In the genomic region with DNA sequence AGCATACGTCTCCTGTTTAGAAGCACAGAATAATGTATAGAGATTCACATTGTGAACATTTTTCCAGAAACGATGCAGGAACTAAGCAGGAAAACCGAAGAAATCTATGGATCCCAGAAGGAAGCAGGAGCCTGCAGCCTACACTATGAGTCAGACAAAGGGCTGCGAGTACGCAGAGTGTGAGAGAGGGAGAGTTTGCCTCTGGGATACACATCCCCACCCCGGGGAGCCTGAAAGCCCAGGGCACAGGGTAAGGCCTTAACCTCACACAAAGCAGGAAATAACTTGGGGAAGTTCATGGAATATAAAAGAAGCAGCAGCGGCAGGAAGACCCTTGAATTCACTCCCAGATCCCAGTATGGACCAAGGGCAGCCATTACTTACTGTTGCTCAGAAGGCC, we compare ENCODE assay signal across 18 cellular contexts.
DNase-seq lines count a peak whose midpoint lies in the region; ATAC-seq, FAIRE-seq and TF ChIP-seq lines count a peak whose summit lies in the region.
"Had no signal": no experiment of that assay in that cellular context is flagged by ENCODE, and none has a peak within 500 bp of the region (broad histone marks: within the 10 kb centered on the region; RNA-seq: fewer than 3 reads in every experiment).

No MANE protein-coding gene starts in this region.

- no peaks in the 10 kb centered on the region for H3K79me2 ChIP-seq in HepG2 (ENCODE audit: insufficient read depth, low read length)

- no peaks in the 10 kb centered on the region for H3K36me3 Mint-ChIP-seq in endothelial cell (ENCODE audit: low read depth, unreplicated experiment)
- H3K36me3 Mint-ChIP-seq: CD8-positive, alpha-beta memory T cell had no signal

- no peak overlapping the region for H3K4me3 Mint-ChIP-seq in endothelial cell (ENCODE audit: unreplicated experiment)
- H3K4me3 Mint-ChIP-seq: CD8-positive, alpha-beta memory T cell had no signal

- H3K9me3 ChIP-seq in HepG2 (ENCODE audit: low read length) (no peaks in the 10 kb centered on the region), right lobe of liver (no peaks in the 10 kb centered on the region)
- H3K9me3 ChIP-seq: BLaER1, Caco-2 had no signal

- H3K27me3 ChIP-seq in HepG2 (ENCODE audit: control insufficient read depth in 1 of 2, insufficient read depth in 2 of 2, low read length in 2 of 2) (no peaks in the 10 kb centered on the region; a peak in 1 of 5 replicates), right lobe of liver (no peaks in the 10 kb centered on the region)
- H3K27me3 ChIP-seq: BLaER1 had no signal

- peaks cover 6% of the 10 kb centered on the region for H3K4me1 Mint-ChIP-seq in endothelial cell (ENCODE audit: unreplicated experiment)
- H3K4me1 Mint-ChIP-seq: CD8-positive, alpha-beta memory T cell had no signal

- POLR2A ChIA-PET in HepG2 (lab: Yijun Ruan, JAX): no interaction called here

- ATAC-seq in HepG2: no peak
- no peak for ATAC-seq in right lobe of liver
- no peak for ATAC-seq in GM18907 (IDR thresholded peaks at IDR 0.05; ENCODE audit: unreplicated experiment)
- ATAC-seq: HCT116 had no signal

- H3K27me3 Mint-ChIP-seq in endothelial cell (ENCODE audit: unreplicated experiment): peaks cover 3% of the 10 kb centered on the region
- H3K27me3 Mint-ChIP-seq: CD8-positive, alpha-beta memory T cell had no signal

- DNase-seq in HepG2 (ENCODE audit: low spot score) (no peak), right lobe of liver (no peak), OCI-M1 (lab: John Stamatoyannopoulos, UW) (peak; percentile 49), endothelial cell (ENCODE audit: low spot score) (no peak), NCI-H526 (lab: John Stamatoyannopoulos, UW) (no peak), mucosa of gallbladder (ENCODE audit: low spot score) (no peak), AML-193 (lab: John Stamatoyannopoulos, UW) (no peak)
- DNase-seq: Caco-2; CD8-positive, alpha-beta memory T cell; DND-41; GDM1 had no signal

- no TSS peak for BruUV-seq in HepG2 (replicated peaks; lab: Mats Ljungman, UMichigan)

- no peak for TF ChIP-seq CTCF in HepG2 (CRISPR knock-in tag; IDR thresholded peaks at IDR 0.05)
- no peak for TF ChIP-seq CTCF in right lobe of liver (IDR thresholded peaks at IDR 0.05)
- TF ChIP-seq CTCF in endothelial cell (IDR thresholded peaks at IDR 0.05; ENCODE audit: unreplicated experiment): no peak

- TF ChIP-seq RAD21 in HepG2 (CRISPR knock-in tag; IDR thresholded peaks at IDR 0.05): no peak

- no peak overlapping the region for H3K9ac ChIP-seq in HepG2 (ENCODE audit: insufficient read depth, low read depth, low read length)
- H3K9ac ChIP-seq: BLaER1 had no signal

- 5% methylated on average over 7 of the region's 7 CpGs for WGBS in HepG2 (ENCODE audit: low lambda C conversion rate)
- WGBS in right lobe of liver (ENCODE audit: insufficient coverage, low coverage, low lambda C conversion rate, missing lambda C conversion rate): 67% methylated on average over 5 of the region's 7 CpGs

- H3K36me3 ChIP-seq in HepG2 (replicated peaks in 1 of 2; ENCODE audit: control insufficient read depth in 1 of 2, insufficient read depth in 2 of 2, low read length in 2 of 2): no peaks in the 10 kb centered on the region
- no peaks in the 10 kb centered on the region for H3K36me3 ChIP-seq in right lobe of liver
- H3K36me3 ChIP-seq: BLaER1 had no signal

- no peak overlapping the region for H3K4me2 ChIP-seq in HepG2 (ENCODE audit: low read depth, low read length)
- H3K4me2 ChIP-seq: BLaER1 had no signal

- H3K27ac ChIP-seq in HepG2 (ENCODE audit: extremely low read length, insufficient read depth, low read length) (no peak overlapping the region), right lobe of liver (no peak overlapping the region)
- H3K27ac ChIP-seq: 22Rv1, BLaER1, HL-60 had no signal

- H3K4me1 ChIP-seq in HepG2 (ENCODE audit: insufficient read depth, low read length) (no peaks in the 10 kb centered on the region), right lobe of liver (no peaks in the 10 kb centered on the region)
- H3K4me1 ChIP-seq: BLaER1, Caco-2 had no signal

- H3K4me3 ChIP-seq in HepG2 (replicated peaks in 1 of 3; ENCODE audit: insufficient read depth in 1 of 3, low read depth in 2 of 3, low read length in 3 of 3) (no peak overlapping the region), right lobe of liver (no peak overlapping the region)
- H3K4me3 ChIP-seq: BLaER1 had no signal

- CTCF ChIA-PET in HepG2 (lab: Yijun Ruan, JAX; ENCODE audit: low intra/inter-chr PET ratio, low total read pairs): no interaction called here

- TF ChIP-seq EP300 in HepG2 (IDR thresholded peaks at IDR 0.05; ENCODE audit: low read depth in 2 of 2, low read length in 2 of 2) (no peak), HepG2 (CRISPR knock-in tag; IDR thresholded peaks at IDR 0.05; ENCODE audit: borderline replicate concordance) (no peak)

- no peak for FAIRE-seq in HepG2 (lab: Jason Lieb, UNC)
- FAIRE-seq: GM12892, GM19239 had no signal

- H4K20me1 ChIP-seq in HepG2 (ENCODE audit: insufficient read depth, low read length): no peaks in the 10 kb centered on the region
- H4K20me1 ChIP-seq: BLaER1 had no signal

- in situ Hi-C loops in HepG2 (cut with HindIII; ENCODE audit: extremely low pct_ligation_motif_present, low pct_unique_long_range_greater_than_20kb): no loop called here

- peak overlapping the region; percentile 50 for H2AFZ ChIP-seq in HepG2 (ENCODE audit: low read length)

- intact Hi-C loops in HepG2 (cut with micrococcal nuclease; ENCODE audit: unreplicated experiment) (no loop called here), right lobe of liver (cut with DNase I) (no loop called here)

- peak overlapping the region; percentile 31 for H3K27ac Mint-ChIP-seq in endothelial cell (ENCODE audit: unreplicated experiment)
- H3K27ac Mint-ChIP-seq: CD8-positive, alpha-beta memory T cell had no signal

- TF ChIP-seq POLR2A in HepG2 (IDR thresholded peaks at IDR 0.05; ENCODE audit: insufficient read depth in 1 of 2, low read depth in 2 of 2, low read length in 2 of 2): no peak
- no peak for TF ChIP-seq POLR2A in right lobe of liver (IDR thresholded peaks at IDR 0.05)

- H3K9me3 Mint-ChIP-seq in endothelial cell (ENCODE audit: unreplicated experiment): no peaks in the 10 kb centered on the region

TF ChIP-seq in HepG2, 621 proteins besides CTCF, POLR2A, EP300 and RAD21 (continues in another document):
- no peak for TF ChIP-seq ZSCAN12 (CRISPR knock-in tag; IDR thresholded peaks at IDR 0.05)
- no peak for TF ChIP-seq SNRNP70 (IDR thresholded peaks at IDR 0.05; ENCODE audit: low read depth, low read length)
- TF ChIP-seq, protein P1, sequence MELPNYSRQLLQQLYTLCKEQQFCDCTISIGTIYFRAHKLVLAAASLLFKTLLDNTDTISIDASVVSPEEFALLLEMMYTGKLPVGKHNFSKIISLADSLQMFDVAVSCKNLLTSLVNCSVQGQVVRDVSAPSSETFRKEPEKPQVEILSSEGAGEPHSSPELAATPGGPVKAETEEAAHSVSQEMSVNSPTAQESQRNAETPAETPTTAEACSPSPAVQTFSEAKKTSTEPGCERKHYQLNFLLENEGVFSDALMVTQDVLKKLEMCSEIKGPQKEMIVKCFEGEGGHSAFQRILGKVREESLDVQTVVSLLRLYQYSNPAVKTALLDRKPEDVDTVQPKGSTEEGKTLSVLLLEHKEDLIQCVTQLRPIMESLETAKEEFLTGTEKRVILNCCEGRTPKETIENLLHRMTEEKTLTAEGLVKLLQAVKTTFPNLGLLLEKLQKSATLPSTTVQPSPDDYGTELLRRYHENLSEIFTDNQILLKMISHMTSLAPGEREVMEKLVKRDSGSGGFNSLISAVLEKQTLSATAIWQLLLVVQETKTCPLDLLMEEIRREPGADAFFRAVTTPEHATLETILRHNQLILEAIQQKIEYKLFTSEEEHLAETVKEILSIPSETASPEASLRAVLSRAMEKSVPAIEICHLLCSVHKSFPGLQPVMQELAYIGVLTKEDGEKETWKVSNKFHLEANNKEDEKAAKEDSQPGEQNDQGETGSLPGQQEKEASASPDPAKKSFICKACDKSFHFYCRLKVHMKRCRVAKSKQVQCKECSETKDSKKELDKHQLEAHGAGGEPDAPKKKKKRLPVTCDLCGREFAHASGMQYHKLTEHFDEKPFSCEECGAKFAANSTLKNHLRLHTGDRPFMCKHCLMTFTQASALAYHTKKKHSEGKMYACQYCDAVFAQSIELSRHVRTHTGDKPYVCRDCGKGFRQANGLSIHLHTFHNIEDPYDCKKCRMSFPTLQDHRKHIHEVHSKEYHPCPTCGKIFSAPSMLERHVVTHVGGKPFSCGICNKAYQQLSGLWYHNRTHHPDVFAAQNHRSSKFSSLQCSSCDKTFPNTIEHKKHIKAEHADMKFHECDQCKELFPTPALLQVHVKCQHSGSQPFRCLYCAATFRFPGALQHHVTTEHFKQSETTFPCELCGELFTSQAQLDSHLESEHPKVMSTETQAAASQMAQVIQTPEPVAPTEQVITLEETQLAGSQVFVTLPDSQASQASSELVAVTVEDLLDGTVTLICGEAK (IDR thresholded peaks at IDR 0.05): no peak
- TF ChIP-seq, protein P1 (CRISPR knock-in tag; IDR thresholded peaks at IDR 0.05): no peak
- TF ChIP-seq STAG1 (CRISPR knock-in tag; IDR thresholded peaks at IDR 0.05): no peak
